1 cellular context compared by ENCODE assay signal in the genomic region with DNA sequence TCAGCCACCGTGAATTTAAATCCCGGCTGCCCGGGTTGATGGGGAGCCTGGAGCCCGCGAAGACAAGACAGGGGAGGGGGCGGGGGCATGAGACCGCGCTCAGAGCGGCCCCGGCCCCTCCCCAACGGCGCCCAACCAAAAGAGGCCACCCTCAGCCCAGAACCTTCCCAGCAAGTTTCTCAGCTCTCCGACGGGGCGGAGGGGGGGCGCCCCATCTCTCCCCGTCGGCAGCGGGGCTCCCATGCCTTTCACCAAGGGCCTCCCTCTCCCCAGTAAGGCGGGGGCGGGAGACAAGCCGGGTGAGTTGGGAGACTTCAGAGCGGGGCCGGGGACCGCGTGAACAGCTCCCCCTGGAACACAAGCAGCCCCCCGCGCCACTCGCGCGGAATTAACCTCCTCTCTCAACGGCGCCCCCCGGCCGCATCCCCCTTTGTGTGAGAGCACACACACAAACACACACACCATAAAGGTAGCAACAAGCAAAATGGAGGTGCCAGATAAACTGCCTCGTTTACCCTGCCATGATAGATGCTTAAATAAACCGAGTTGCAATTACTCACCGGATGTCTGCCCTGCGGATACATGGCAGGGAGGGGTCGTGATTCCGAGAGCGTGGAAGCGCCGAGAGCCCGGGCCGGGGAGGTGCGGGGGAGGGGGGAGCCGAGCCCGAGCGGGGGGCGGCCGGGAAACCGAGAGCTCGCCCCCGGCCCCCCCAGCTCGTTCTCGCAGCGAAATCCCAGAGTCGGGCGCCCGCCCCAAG.
TF ChIP-seq lines count a peak whose summit lies in the region.

No MANE protein-coding gene starts in this region.

TF ChIP-seq in GM12878, 131 proteins besides CTCF, POLR2A, EP300 and RAD21 (continued from another document):
- TF ChIP-seq, protein P1, sequence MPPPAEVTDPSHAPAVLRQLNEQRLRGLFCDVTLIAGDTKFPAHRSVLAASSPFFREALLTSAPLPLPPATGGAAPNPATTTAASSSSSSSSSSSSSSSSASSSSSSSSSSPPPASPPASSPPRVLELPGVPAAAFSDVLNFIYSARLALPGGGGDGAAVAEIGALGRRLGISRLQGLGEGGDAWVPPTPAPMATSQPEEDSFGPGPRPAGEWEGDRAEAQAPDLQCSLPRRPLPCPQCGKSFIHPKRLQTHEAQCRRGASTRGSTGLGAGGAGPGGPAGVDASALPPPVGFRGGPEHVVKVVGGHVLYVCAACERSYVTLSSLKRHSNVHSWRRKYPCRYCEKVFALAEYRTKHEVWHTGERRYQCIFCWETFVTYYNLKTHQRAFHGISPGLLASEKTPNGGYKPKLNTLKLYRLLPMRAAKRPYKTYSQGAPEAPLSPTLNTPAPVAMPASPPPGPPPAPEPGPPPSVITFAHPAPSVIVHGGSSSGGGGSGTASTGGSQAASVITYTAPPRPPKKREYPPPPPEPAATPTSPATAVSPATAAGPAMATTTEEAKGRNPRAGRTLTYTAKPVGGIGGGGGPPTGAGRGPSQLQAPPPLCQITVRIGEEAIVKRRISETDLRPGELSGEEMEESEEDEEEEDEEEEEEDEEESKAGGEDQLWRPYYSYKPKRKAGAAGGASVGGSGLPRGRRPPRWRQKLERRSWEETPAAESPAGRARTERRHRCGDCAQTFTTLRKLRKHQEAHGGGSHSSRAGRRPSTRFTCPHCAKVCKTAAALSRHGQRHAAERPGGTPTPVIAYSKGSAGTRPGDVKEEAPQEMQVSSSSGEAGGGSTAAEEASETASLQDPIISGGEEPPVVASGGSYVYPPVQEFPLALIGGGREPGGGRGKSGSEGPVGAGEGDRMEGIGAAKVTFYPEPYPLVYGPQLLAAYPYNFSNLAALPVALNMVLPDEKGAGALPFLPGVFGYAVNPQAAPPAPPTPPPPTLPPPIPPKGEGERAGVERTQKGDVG (CRISPR knock-in tag; IDR thresholded peaks at IDR 0.05): no peak
- TF ChIP-seq, protein P2, sequence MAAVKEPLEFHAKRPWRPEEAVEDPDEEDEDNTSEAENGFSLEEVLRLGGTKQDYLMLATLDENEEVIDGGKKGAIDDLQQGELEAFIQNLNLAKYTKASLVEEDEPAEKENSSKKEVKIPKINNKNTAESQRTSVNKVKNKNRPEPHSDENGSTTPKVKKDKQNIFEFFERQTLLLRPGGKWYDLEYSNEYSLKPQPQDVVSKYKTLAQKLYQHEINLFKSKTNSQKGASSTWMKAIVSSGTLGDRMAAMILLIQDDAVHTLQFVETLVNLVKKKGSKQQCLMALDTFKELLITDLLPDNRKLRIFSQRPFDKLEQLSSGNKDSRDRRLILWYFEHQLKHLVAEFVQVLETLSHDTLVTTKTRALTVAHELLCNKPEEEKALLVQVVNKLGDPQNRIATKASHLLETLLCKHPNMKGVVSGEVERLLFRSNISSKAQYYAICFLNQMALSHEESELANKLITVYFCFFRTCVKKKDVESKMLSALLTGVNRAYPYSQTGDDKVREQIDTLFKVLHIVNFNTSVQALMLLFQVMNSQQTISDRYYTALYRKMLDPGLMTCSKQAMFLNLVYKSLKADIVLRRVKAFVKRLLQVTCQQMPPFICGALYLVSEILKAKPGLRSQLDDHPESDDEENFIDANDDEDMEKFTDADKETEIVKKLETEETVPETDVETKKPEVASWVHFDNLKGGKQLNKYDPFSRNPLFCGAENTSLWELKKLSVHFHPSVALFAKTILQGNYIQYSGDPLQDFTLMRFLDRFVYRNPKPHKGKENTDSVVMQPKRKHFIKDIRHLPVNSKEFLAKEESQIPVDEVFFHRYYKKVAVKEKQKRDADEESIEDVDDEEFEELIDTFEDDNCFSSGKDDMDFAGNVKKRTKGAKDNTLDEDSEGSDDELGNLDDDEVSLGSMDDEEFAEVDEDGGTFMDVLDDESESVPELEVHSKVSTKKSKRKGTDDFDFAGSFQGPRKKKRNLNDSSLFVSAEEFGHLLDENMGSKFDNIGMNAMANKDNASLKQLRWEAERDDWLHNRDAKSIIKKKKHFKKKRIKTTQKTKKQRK (IDR thresholded peaks at IDR 0.05; ENCODE audit: low read depth, low read length): no peak
- TF ChIP-seq IKZF1 (conservative IDR thresholded peaks at IDR 0.05) (no peak; the same call in 1 of the 2 replicates), JUND (IDR thresholded peaks at IDR 0.05; ENCODE audit: low read depth, low read length) (no peak), IKZF2 (IDR thresholded peaks at IDR 0.05) (0 out of 4 replicates have a peak, but pooled peaks have one; percentile 1 to 33), BACH1 (IDR thresholded peaks at IDR 0.05; ENCODE audit: borderline replicate concordance) (peak; percentile 19; the same call in 1 of the 2 replicates), ZBED1 (IDR thresholded peaks at IDR 0.05; ENCODE audit: borderline replicate concordance) (no peak), TAF1 (IDR thresholded peaks at IDR 0.05; ENCODE audit: borderline replicate concordance, low read depth, low read length) (no peak), ZNF207 (IDR thresholded peaks at IDR 0.05; ENCODE audit: borderline replicate concordance) (no peak), POLR2AphosphoS5 (IDR thresholded peaks at IDR 0.05; ENCODE audit: low read length) (no peak)
- TF ChIP-seq, protein P3, sequence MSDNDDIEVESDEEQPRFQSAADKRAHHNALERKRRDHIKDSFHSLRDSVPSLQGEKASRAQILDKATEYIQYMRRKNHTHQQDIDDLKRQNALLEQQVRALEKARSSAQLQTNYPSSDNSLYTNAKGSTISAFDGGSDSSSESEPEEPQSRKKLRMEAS (IDR thresholded peaks at IDR 0.05; ENCODE audit: low read depth, low read length): no peak
- TF ChIP-seq, protein P4, sequence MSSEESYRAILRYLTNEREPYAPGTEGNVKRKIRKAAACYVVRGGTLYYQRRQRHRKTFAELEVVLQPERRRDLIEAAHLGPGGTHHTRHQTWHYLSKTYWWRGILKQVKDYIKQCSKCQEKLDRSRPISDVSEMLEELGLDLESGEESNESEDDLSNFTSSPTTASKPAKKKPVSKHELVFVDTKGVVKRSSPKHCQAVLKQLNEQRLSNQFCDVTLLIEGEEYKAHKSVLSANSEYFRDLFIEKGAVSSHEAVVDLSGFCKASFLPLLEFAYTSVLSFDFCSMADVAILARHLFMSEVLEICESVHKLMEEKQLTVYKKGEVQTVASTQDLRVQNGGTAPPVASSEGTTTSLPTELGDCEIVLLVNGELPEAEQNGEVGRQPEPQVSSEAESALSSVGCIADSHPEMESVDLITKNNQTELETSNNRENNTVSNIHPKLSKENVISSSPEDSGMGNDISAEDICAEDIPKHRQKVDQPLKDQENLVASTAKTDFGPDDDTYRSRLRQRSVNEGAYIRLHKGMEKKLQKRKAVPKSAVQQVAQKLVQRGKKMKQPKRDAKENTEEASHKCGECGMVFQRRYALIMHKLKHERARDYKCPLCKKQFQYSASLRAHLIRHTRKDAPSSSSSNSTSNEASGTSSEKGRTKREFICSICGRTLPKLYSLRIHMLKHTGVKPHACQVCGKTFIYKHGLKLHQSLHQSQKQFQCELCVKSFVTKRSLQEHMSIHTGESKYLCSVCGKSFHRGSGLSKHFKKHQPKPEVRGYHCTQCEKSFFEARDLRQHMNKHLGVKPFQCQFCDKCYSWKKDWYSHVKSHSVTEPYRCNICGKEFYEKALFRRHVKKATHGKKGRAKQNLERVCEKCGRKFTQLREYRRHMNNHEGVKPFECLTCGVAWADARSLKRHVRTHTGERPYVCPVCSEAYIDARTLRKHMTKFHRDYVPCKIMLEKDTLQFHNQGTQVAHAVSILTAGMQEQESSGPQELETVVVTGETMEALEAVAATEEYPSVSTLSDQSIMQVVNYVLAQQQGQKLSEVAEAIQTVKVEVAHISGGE (CRISPR knock-in tag; IDR thresholded peaks at IDR 0.05): no peak
- TF ChIP-seq, protein P5, sequence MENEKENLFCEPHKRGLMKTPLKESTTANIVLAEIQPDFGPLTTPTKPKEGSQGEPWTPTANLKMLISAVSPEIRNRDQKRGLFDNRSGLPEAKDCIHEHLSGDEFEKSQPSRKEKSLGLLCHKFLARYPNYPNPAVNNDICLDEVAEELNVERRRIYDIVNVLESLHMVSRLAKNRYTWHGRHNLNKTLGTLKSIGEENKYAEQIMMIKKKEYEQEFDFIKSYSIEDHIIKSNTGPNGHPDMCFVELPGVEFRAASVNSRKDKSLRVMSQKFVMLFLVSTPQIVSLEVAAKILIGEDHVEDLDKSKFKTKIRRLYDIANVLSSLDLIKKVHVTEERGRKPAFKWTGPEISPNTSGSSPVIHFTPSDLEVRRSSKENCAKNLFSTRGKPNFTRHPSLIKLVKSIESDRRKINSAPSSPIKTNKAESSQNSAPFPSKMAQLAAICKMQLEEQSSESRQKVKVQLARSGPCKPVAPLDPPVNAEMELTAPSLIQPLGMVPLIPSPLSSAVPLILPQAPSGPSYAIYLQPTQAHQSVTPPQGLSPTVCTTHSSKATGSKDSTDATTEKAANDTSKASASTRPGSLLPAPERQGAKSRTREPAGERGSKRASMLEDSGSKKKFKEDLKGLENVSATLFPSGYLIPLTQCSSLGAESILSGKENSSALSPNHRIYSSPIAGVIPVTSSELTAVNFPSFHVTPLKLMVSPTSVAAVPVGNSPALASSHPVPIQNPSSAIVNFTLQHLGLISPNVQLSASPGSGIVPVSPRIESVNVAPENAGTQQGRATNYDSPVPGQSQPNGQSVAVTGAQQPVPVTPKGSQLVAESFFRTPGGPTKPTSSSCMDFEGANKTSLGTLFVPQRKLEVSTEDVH (IDR thresholded peaks at IDR 0.05; ENCODE audit: low read depth, partially characterized antibody): no peak
- TF ChIP-seq, protein P6, sequence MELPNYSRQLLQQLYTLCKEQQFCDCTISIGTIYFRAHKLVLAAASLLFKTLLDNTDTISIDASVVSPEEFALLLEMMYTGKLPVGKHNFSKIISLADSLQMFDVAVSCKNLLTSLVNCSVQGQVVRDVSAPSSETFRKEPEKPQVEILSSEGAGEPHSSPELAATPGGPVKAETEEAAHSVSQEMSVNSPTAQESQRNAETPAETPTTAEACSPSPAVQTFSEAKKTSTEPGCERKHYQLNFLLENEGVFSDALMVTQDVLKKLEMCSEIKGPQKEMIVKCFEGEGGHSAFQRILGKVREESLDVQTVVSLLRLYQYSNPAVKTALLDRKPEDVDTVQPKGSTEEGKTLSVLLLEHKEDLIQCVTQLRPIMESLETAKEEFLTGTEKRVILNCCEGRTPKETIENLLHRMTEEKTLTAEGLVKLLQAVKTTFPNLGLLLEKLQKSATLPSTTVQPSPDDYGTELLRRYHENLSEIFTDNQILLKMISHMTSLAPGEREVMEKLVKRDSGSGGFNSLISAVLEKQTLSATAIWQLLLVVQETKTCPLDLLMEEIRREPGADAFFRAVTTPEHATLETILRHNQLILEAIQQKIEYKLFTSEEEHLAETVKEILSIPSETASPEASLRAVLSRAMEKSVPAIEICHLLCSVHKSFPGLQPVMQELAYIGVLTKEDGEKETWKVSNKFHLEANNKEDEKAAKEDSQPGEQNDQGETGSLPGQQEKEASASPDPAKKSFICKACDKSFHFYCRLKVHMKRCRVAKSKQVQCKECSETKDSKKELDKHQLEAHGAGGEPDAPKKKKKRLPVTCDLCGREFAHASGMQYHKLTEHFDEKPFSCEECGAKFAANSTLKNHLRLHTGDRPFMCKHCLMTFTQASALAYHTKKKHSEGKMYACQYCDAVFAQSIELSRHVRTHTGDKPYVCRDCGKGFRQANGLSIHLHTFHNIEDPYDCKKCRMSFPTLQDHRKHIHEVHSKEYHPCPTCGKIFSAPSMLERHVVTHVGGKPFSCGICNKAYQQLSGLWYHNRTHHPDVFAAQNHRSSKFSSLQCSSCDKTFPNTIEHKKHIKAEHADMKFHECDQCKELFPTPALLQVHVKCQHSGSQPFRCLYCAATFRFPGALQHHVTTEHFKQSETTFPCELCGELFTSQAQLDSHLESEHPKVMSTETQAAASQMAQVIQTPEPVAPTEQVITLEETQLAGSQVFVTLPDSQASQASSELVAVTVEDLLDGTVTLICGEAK (IDR thresholded peaks at IDR 0.05; ENCODE audit: borderline replicate concordance): peak; percentile 15; the same call in 1 of the 2 replicates
